12 cellular contexts compared by ENCODE assay signal in genomic region chr14:78157855-78158436, GRCh38. TPM values are rescaled to one million over a fixed set of nuclear protein-coding genes. Genes with fewer than 3 reads are reported as not detected.
A peak's percentile ranks its signal among the peaks of the same experiment; 100 is the strongest.
DNase-seq lines count a peak whose midpoint lies in the region; ATAC-seq and TF ChIP-seq lines count a peak whose summit lies in the region.
"Had no signal": no experiment of that assay in that cellular context is flagged by ENCODE, and none has a peak within 500 bp of the region (broad histone marks: within the 10 kb centered on the region; RNA-seq: fewer than 3 reads in every experiment).

No MANE protein-coding gene starts in this region.

- H3K27ac ChIP-seq in breast epithelium = no peak overlapping the region
- H3K27ac ChIP-seq in stomach = no peak overlapping the region
- H3K27ac ChIP-seq in smooth muscle cell (ENCODE audit: low read depth) = no peak overlapping the region
- H3K27ac ChIP-seq: adrenal gland had no signal

- no peak for ATAC-seq in HG03521 (IDR thresholded peaks at IDR 0.05; ENCODE audit: unreplicated experiment)

- 35 to 66% (median 39%) methylated on average over 6 to 11 of the region's 11 CpGs for WGBS in stomach, 5 donors
- 46% methylated on average over 11 of the region's 11 CpGs for WGBS in smooth muscle cell (ENCODE audit: low lambda C conversion rate)

- no peak overlapping the region for H3K27ac Mint-ChIP-seq in T-helper 2 cell treated with Interferon-gamma antibody and Interleukin-4, amounts not matched to agents 5 μg/mL and 100 μg/mL, for 36 hours

- H3K27me3 ChIP-seq in breast epithelium (no peaks in the 10 kb centered on the region), stomach (peaks cover 0 to 13% (median 0%) of the 10 kb centered on the region in 3 donors), smooth muscle cell (ENCODE audit: low read depth) (no peaks in the 10 kb centered on the region)
- H3K27me3 ChIP-seq: adrenal gland, BE2C had no signal

- H3K4me3 ChIP-seq in breast epithelium = no peak overlapping the region
- no peak overlapping the region for H3K4me3 ChIP-seq in stomach
- H3K4me3 ChIP-seq in smooth muscle cell = no peak overlapping the region
- H3K4me3 ChIP-seq: adrenal gland had no signal

- in situ Hi-C loops in T47D (cut with HindIII; ENCODE audit: low pct_unique_long_range_greater_than_20kb, low sequenced_read_pairs) = no loop called here

- H3K9me3 ChIP-seq in breast epithelium = no peaks in the 10 kb centered on the region
- no peaks in the 10 kb centered on the region for H3K9me3 ChIP-seq in stomach
- H3K9me3 ChIP-seq in smooth muscle cell (replicated peaks; ENCODE audit: low read depth) = no peaks in the 10 kb centered on the region
- H3K9me3 ChIP-seq: adrenal gland, BE2C had no signal

- TF ChIP-seq CTCF in breast epithelium (IDR thresholded peaks at IDR 0.05) (no peak), stomach (IDR thresholded peaks at IDR 0.05) (no peak), smooth muscle cell (IDR thresholded peaks at IDR 0.05; ENCODE audit: borderline replicate concordance, insufficient read depth, poor library complexity, severe bottlenecking) (no peak)

- no peak overlapping the region for H2AFZ ChIP-seq in smooth muscle cell (ENCODE audit: low read depth)

- H3K4me1 Mint-ChIP-seq in T-helper 2 cell treated with Interferon-gamma antibody and Interleukin-4, amounts not matched to agents 5 μg/mL and 100 μg/mL, for 36 hours (ENCODE audit: low read depth) = no peaks in the 10 kb centered on the region

- DNase-seq in T47D (ENCODE audit: low read depth in 1 of 2, low spot score in 1 of 2) (peak; percentile 62 to 77), breast epithelium (ENCODE audit: low spot score in 2 of 2) (no peak), RPMI8226 (peak; percentile 27), fibroblast of peridontal ligament (ENCODE audit: extremely low read depth) (peak; percentile 3), stomach (peak; percentile 28), smooth muscle cell (lab: John Stamatoyannopoulos, UW; ENCODE audit: unreplicated experiment) (no peak)
- DNase-seq in T-helper 2 cell treated with Interferon-gamma antibody and Interleukin-4, amounts not matched to agents 5 μg/mL and 100 μg/mL, for 36 hours (ENCODE audit: low spot score) = no peak
- DNase-seq: BE2C, glutamatergic neuron, NCI-H524 treated with DMSO at 0.1 percent for 48 hours had no signal

- intact Hi-C loops in breast epithelium (cut with DNase I; ENCODE audit: low total_unique reads) = no loop called here
- intact Hi-C loops in stomach (cut with DNase I; ENCODE audit: low total_unique reads) = no loop called here

- no peak for TF ChIP-seq POLR2A in breast epithelium (IDR thresholded peaks at IDR 0.05)
- no peak for TF ChIP-seq POLR2A in stomach (IDR thresholded peaks at IDR 0.05)

- no peaks in the 10 kb centered on the region for H3K36me3 Mint-ChIP-seq in T-helper 2 cell treated with Interferon-gamma antibody and Interleukin-4, amounts not matched to agents 5 μg/mL and 100 μg/mL, for 36 hours (ENCODE audit: low read depth)

- H3K36me3 ChIP-seq in breast epithelium = no peaks in the 10 kb centered on the region
- H3K36me3 ChIP-seq in stomach = no peaks in the 10 kb centered on the region
- no peaks in the 10 kb centered on the region for H3K36me3 ChIP-seq in smooth muscle cell (ENCODE audit: low read depth)
- H3K36me3 ChIP-seq: adrenal gland, BE2C had no signal

- no peak overlapping the region for H3K4me2 ChIP-seq in smooth muscle cell

- no peaks in the 10 kb centered on the region for H4K20me1 ChIP-seq in smooth muscle cell (ENCODE audit: low read depth)

- no peak overlapping the region for H3K4me3 Mint-ChIP-seq in T-helper 2 cell treated with Interferon-gamma antibody and Interleukin-4, amounts not matched to agents 5 μg/mL and 100 μg/mL, for 36 hours

- no peaks in the 10 kb centered on the region for H3K9me3 Mint-ChIP-seq in T-helper 2 cell treated with Interferon-gamma antibody and Interleukin-4, amounts not matched to agents 5 μg/mL and 100 μg/mL, for 36 hours

- H3K79me2 ChIP-seq in smooth muscle cell (ENCODE audit: low read depth) = no peaks in the 10 kb centered on the region

- no peak overlapping the region for H3K9ac ChIP-seq in smooth muscle cell (ENCODE audit: low read depth)

- no peak for TF ChIP-seq EP300 in stomach (IDR thresholded peaks at IDR 0.05)

- H3K27me3 Mint-ChIP-seq in T-helper 2 cell treated with Interferon-gamma antibody and Interleukin-4, amounts not matched to agents 5 μg/mL and 100 μg/mL, for 36 hours (ENCODE audit: low read depth) = peaks cover 4% of the 10 kb centered on the region

- H3K4me1 ChIP-seq in breast epithelium (no peaks in the 10 kb centered on the region), stomach (no peaks in the 10 kb centered on the region), smooth muscle cell (ENCODE audit: low read depth) (no peaks in the 10 kb centered on the region)
- H3K4me1 ChIP-seq: adrenal gland, BE2C had no signal

- no peaks in the 10 kb centered on the region for H3F3A ChIP-seq in smooth muscle cell (ENCODE audit: low read depth)

RNA-seq across cellular contexts. Expression of gene NRXN3, which starts 12.2 kb away (rescaled TPM):
- total RNA-seq in breast epithelium (1 to 10 TPM; 2.9 to 3.6 (median 3.5) TPM), stomach (10 to 100 TPM in 4 of 5 donors, under 1 TPM in 1; 0.29 to 41.1 (median 16.9) TPM), smooth muscle cell (5.5 and 7.0 TPM in 2 replicates)
- polyA plus RNA-seq in stomach (1 to 10 TPM in 1 of 3 donors, under 1 TPM in 2; 0.31 to 4.7 (median 0.31) TPM), smooth muscle cell (1.2 and 9.9 TPM in 2 replicates)

Comparison
In these comparisons a context has a peak if more than half of its experiments do, and no peak if none do; other contexts are left out.
1. DNase-seq: peak in T47D (2 of 2), RPMI8226 (single experiment), fibroblast of peridontal ligament (single experiment) and stomach (single experiment); none in breast epithelium (0 of 2), T-helper 2 cell treated with Interferon-gamma antibody and Interleukin-4, amounts not matched to agents 5 μg/mL and 100 μg/mL, for 36 hours (single experiment) and smooth muscle cell (single experiment).